Comparison of ENCODE assay signal across 12 cellular contexts in genomic region chr6:133889557-133890301, GRCh38. TPM values are rescaled to one million over a fixed set of nuclear protein-coding genes. Genes with fewer than 3 reads are reported as not detected.
DNase-seq lines count a peak whose midpoint lies in the region; ATAC-seq and TF ChIP-seq lines count a peak whose summit lies in the region.
"Had no signal": no experiment of that assay in that cellular context is flagged by ENCODE, and none has a peak within 500 bp of the region (broad histone marks: within the 10 kb centered on the region; RNA-seq: fewer than 3 reads in every experiment).

No MANE protein-coding gene starts in this region.

- H3K9me3 ChIP-seq in right atrium auricular region, result no peaks in the 10 kb centered on the region
- H3K9me3 ChIP-seq: neutrophil, tibial nerve had no signal

- peak overlapping the region; percentile 52 for H3K4me3 Mint-ChIP-seq in activated naive CD8-positive, alpha-beta T cell treated with anti-CD3 and anti-CD28 coated beads, Interleukin-2, amount 50 U/mL, for 24 hours

- H3K36me3 Mint-ChIP-seq in activated naive CD8-positive, alpha-beta T cell treated with anti-CD3 and anti-CD28 coated beads, Interleukin-2, amount 50 U/mL, for 24 hours (ENCODE audit: low read depth), result no peaks in the 10 kb centered on the region

- no peaks in the 10 kb centered on the region for H3K9me3 Mint-ChIP-seq in activated naive CD8-positive, alpha-beta T cell treated with anti-CD3 and anti-CD28 coated beads, Interleukin-2, amount 50 U/mL, for 24 hours

- CTCF ChIA-PET in GM10248 (lab: Yijun Ruan, JAX), result no interaction called here

- no peak overlapping the region for H3K27ac Mint-ChIP-seq in activated naive CD8-positive, alpha-beta T cell treated with anti-CD3 and anti-CD28 coated beads, Interleukin-2, amount 50 U/mL, for 24 hours

- POLR2A ChIA-PET in GM10248 (lab: Yijun Ruan, JAX), result interaction anchor here (0.6 kb wide), 1 partner anchor 41 kb away, joined by 3 read pairs; no protein-coding TSS in a partner anchor

- in situ Hi-C loops in GM13977 (cut with MboI; ENCODE audit: low pct_unique_long_range_greater_than_20kb, low sequenced_read_pairs, unreplicated experiment), result no loop called here

- H3K4me3 ChIP-seq in right atrium auricular region, result peak overlapping the region; percentile 53
- peak overlapping the region; percentile 70 for H3K4me3 ChIP-seq in rectal smooth muscle tissue (ENCODE audit: low read length)

- H3K27me3 Mint-ChIP-seq in activated naive CD8-positive, alpha-beta T cell treated with anti-CD3 and anti-CD28 coated beads, Interleukin-2, amount 50 U/mL, for 24 hours, result peaks cover 85% of the 10 kb centered on the region

- peaks cover 40% of the 10 kb centered on the region for H3K4me1 Mint-ChIP-seq in activated naive CD8-positive, alpha-beta T cell treated with anti-CD3 and anti-CD28 coated beads, Interleukin-2, amount 50 U/mL, for 24 hours

- H3K36me3 ChIP-seq in right atrium auricular region, result no peaks in the 10 kb centered on the region
- H3K36me3 ChIP-seq in rectal smooth muscle tissue (ENCODE audit: control insufficient read depth, insufficient read depth, low read length), result peaks cover 3% of the 10 kb centered on the region
- H3K36me3 ChIP-seq: neutrophil, tibial nerve had no signal

- H3K27ac ChIP-seq in right atrium auricular region (peak overlapping the region; percentile 81 to 90), rectal smooth muscle tissue (ENCODE audit: low read depth, low read length) (peak overlapping the region; percentile 81)
- H3K27ac ChIP-seq: neutrophil had no signal

- ATAC-seq in activated naive CD8-positive, alpha-beta T cell treated with anti-CD3 and anti-CD28 coated beads, Interleukin-2, amount 50 U/mL, for 24 hours, result peak; percentile 58
- no peak for ATAC-seq in GM21367 (IDR thresholded peaks at IDR 0.05; ENCODE audit: unreplicated experiment)

- H3K4me1 ChIP-seq in right atrium auricular region, result peaks cover 0 to 29% of the 10 kb centered on the region in 2 donors
- H3K4me1 ChIP-seq in rectal smooth muscle tissue (ENCODE audit: control insufficient read depth, insufficient read depth, low read length), result no peaks in the 10 kb centered on the region

- TF ChIP-seq CTCF in GM13977 (IDR thresholded peaks at IDR 0.05; ENCODE audit: extremely low read depth, insufficient read depth, missing control alignments) (no peak), right atrium auricular region (IDR thresholded peaks at IDR 0.05) (no peak), GM10248 (IDR thresholded peaks at IDR 0.05; ENCODE audit: control extremely low read depth, extremely low read depth, low read depth, missing control alignments) (no peak)

- peak overlapping the region; percentile 42 for H3K9ac ChIP-seq in rectal smooth muscle tissue (ENCODE audit: low read length)

- H3K27me3 ChIP-seq in right atrium auricular region (peaks cover 11 to 42% of the 10 kb centered on the region in 2 donors), rectal smooth muscle tissue (ENCODE audit: control insufficient read depth, insufficient read depth, low read length) (peaks cover 31% of the 10 kb centered on the region)

- DNase-seq in GM13977 (ENCODE audit: low spot score), result peak; percentile 25
- DNase-seq in activated naive CD8-positive, alpha-beta T cell treated with anti-CD3 and anti-CD28 coated beads, Interleukin-2, amount 50 U/mL, for 24 hours, result peak; percentile 13
- DNase-seq in right atrium auricular region (ENCODE audit: low spot score), result no peak
- DNase-seq in GM19240 (ENCODE audit: insufficient read length, low spot score), result no peak
- no peak for DNase-seq in NCI-H2196 (lab: John Stamatoyannopoulos, UW; ENCODE audit: unreplicated experiment)
- DNase-seq in GM10248 (ENCODE audit: extremely low spot score), result no peak
- DNase-seq: activated naive CD4-positive, alpha-beta T cell had no signal

RNA-seq across cellular contexts. Expression of gene TCF21, which starts 0.8 kb away (rescaled TPM):
- 10 to 100 TPM in 1 of 2 donors, 1 to 10 TPM in 1; 7.5 to 16.5 TPM for total RNA-seq in right atrium auricular region
- total RNA-seq: OCI-LY7 had no signal

Comparison
In these comparisons a context has a peak if more than half of its experiments do, and no peak if none do; other contexts are left out.
1. DNase-seq: peak in GM13977 (single experiment) and activated naive CD8-positive, alpha-beta T cell treated with anti-CD3 and anti-CD28 coated beads, Interleukin-2, amount 50 U/mL, for 24 hours (single experiment); none in right atrium auricular region (single experiment), GM19240 (single experiment), NCI-H2196 (single experiment) and GM10248 (single experiment).